8 cellular contexts compared by ENCODE assay signal in genomic region chr7:125526092-125526491, GRCh38.
"Had no signal": no experiment of that assay in that cellular context is flagged by ENCODE, and none has a peak within 500 bp of the region (broad histone marks: within the 10 kb centered on the region; RNA-seq: fewer than 3 reads in every experiment).

No MANE protein-coding gene starts in this region.

- DNase-seq: H9, HCEC 1CT, KBM-7 had no signal

- H3K27ac ChIP-seq: KMS-11 had no signal

- H2AFZ ChIP-seq: GM23338 had no signal

- H3K4me3 ChIP-seq: GM23338 had no signal

- H3K9ac ChIP-seq: KMS-11 had no signal

- ATAC-seq: GM23338 had no signal

- H3K4me2 ChIP-seq: GM23338, KMS-11 had no signal

- FAIRE-seq: H1, H54, HTR-8/SVneo had no signal
